In genomic region chr6:15526129-15526764, GRCh38 we compare ENCODE assay signal across 13 cellular contexts.
DNase-seq lines count a peak whose midpoint lies in the region; ATAC-seq and TF ChIP-seq lines count a peak whose summit lies in the region.
"Had no signal": no experiment of that assay in that cellular context is flagged by ENCODE, and none has a peak within 500 bp of the region (broad histone marks: within the 10 kb centered on the region; RNA-seq: fewer than 3 reads in every experiment).

No MANE protein-coding gene starts in this region.

- H3K27me3 Mint-ChIP-seq in type B pancreatic cell: no peaks in the 10 kb centered on the region

- H3K4me1 Mint-ChIP-seq in type B pancreatic cell (ENCODE audit: unreplicated experiment): no peaks in the 10 kb centered on the region

- CTCF ChIA-PET in A673 (lab: Charles Lee): no interaction called here

- peak overlapping the region; percentile 9 for H3K27ac Mint-ChIP-seq in type B pancreatic cell
- H3K27ac Mint-ChIP-seq: T-helper 1 cell treated with Interleukin-12 subunit alpha and Interleukin-12 subunit beta and Interleukin-4 antibody, amounts not matched to agents 30 μg/mL and 1 μg/mL, for 36 hours had no signal

- H3K36me3 Mint-ChIP-seq in type B pancreatic cell: peaks cover 67% of the 10 kb centered on the region

- H3K27ac ChIP-seq in right cardiac atrium (ENCODE audit: low read length) (no peak overlapping the region), hepatocyte (peak overlapping the region; percentile 6), A673 (ENCODE audit: low read depth, low read length, poor library complexity, severe bottlenecking) (no peak overlapping the region)
- H3K27ac ChIP-seq: left ventricle myocardium inferior had no signal

- H3K4me3 ChIP-seq in right cardiac atrium (ENCODE audit: low read length) (no peak overlapping the region), hepatocyte (no peak overlapping the region), A673 (ENCODE audit: low read depth, low read length, poor library complexity, severe bottlenecking) (no peak overlapping the region)
- H3K4me3 ChIP-seq: left ventricle myocardium inferior had no signal

- no peaks in the 10 kb centered on the region for H3K36me3 ChIP-seq in hepatocyte (replicated peaks; ENCODE audit: insufficient read depth, low read depth)
- peaks cover 30% of the 10 kb centered on the region for H3K36me3 ChIP-seq in A673 (ENCODE audit: insufficient read depth, low read length, poor library complexity, severe bottlenecking)

- H3K4me2 ChIP-seq in hepatocyte: no peak overlapping the region

- WGBS in right cardiac atrium: 95% methylated on average over 20 of the region's 20 CpGs
- WGBS in hepatocyte (ENCODE audit: low lambda C conversion rate, missing lambda C conversion rate): 81% methylated on average over 20 of the region's 20 CpGs

- ATAC-seq in left ventricle myocardium superior (peak; percentile 26), right cardiac atrium (no peak), HG03175 (IDR thresholded peaks at IDR 0.05; ENCODE audit: unreplicated experiment) (peak; percentile 80), GM21737 (IDR thresholded peaks at IDR 0.05; ENCODE audit: unreplicated experiment) (no peak)

- intact Hi-C loops in left ventricle myocardium superior (cut with micrococcal nuclease): no loop called here
- intact Hi-C loops in right cardiac atrium (cut with DNase I): loop anchor here in 1 of 4 donors (10.0 kb wide), 1 partner anchor 89 kb away; no protein-coding TSS in a partner anchor
- intact Hi-C loops in A673 (cut with micrococcal nuclease; ENCODE audit: unreplicated experiment): no loop called here

- no peak overlapping the region for H3K4me3 Mint-ChIP-seq in type B pancreatic cell
- H3K4me3 Mint-ChIP-seq: T-helper 1 cell treated with Interleukin-12 subunit alpha and Interleukin-12 subunit beta and Interleukin-4 antibody, amounts not matched to agents 30 μg/mL and 1 μg/mL, for 36 hours had no signal

- POLR2A ChIA-PET in A673 (lab: Charles Lee; ENCODE audit: low non-redundant PET): no interaction called here

- no peak overlapping the region for H2AFZ ChIP-seq in hepatocyte

- no peaks in the 10 kb centered on the region for H3K79me2 ChIP-seq in hepatocyte

- H3K4me1 ChIP-seq in right cardiac atrium (ENCODE audit: control insufficient read depth, insufficient read depth, low read length) (no peaks in the 10 kb centered on the region), hepatocyte (ENCODE audit: insufficient read depth) (no peaks in the 10 kb centered on the region), A673 (ENCODE audit: insufficient read depth, low read length, poor library complexity, severe bottlenecking) (peaks cover 10% of the 10 kb centered on the region)

- no TSS peak for BruUV-seq in A673 (replicated peaks; lab: Mats Ljungman, UMichigan)

- H3K9me2 ChIP-seq in hepatocyte (replicated peaks; ENCODE audit: insufficient read depth): no peaks in the 10 kb centered on the region

- H3K9me3 ChIP-seq in right cardiac atrium (ENCODE audit: control insufficient read depth, low read length): no peaks in the 10 kb centered on the region
- no peaks in the 10 kb centered on the region for H3K9me3 ChIP-seq in hepatocyte (ENCODE audit: low read depth)
- H3K9me3 ChIP-seq in A673 (ENCODE audit: low read depth, low read length, poor library complexity, severe bottlenecking): no peaks in the 10 kb centered on the region
- H3K9me3 ChIP-seq: left ventricle myocardium inferior had no signal

- peaks cover 25% of the 10 kb centered on the region for H3K9me3 Mint-ChIP-seq in type B pancreatic cell
- H3K9me3 Mint-ChIP-seq: T-helper 1 cell treated with Interleukin-12 subunit alpha and Interleukin-12 subunit beta and Interleukin-4 antibody, amounts not matched to agents 30 μg/mL and 1 μg/mL, for 36 hours had no signal

- no peaks in the 10 kb centered on the region for H4K20me1 ChIP-seq in hepatocyte (ENCODE audit: insufficient read depth, poor library complexity, severe bottlenecking)

- H3K27me3 ChIP-seq in right cardiac atrium (ENCODE audit: control insufficient read depth, insufficient read depth) (no peaks in the 10 kb centered on the region), hepatocyte (no peaks in the 10 kb centered on the region), A673 (replicated peaks; ENCODE audit: insufficient read depth, low read depth, low read length, poor library complexity) (no peaks in the 10 kb centered on the region)

- DNase-seq in left ventricle myocardium superior (no peak), right cardiac atrium (no peak), hepatocyte (ENCODE audit: low spot score) (no peak), type B pancreatic cell (ENCODE audit: extremely low spot score, unreplicated experiment) (no peak), A673 (ENCODE audit: low spot score) (no peak), DMS 273 (lab: John Stamatoyannopoulos, UW; ENCODE audit: unreplicated experiment) (no peak)
- DNase-seq: amygdala; foreskin melanocyte; left ventricle myocardium inferior; stimulated activated CD4-positive, alpha-beta T cell treated with anti-CD3 and anti-CD28 coated beads, Interleukin-12 subunit alpha, Interleukin-12 subunit beta, amount 100 ng/mL, for 4 hours had no signal

- TF ChIP-seq CTCF in hepatocyte (IDR thresholded peaks at IDR 0.05; ENCODE audit: poor library complexity) (no peak), type B pancreatic cell (conservative IDR thresholded peaks at IDR 0.05) (no peak), A673 (conservative IDR thresholded peaks at IDR 0.05; ENCODE audit: low read depth, low read length) (no peak)

Comparison
In these comparisons a context has a peak if more than half of its experiments do, and no peak if none do; other contexts are left out.
1. ATAC-seq: peak in left ventricle myocardium superior (single experiment) and HG03175 (single experiment); none in right cardiac atrium (0 of 2) and GM21737 (single experiment).